In the genomic region with DNA sequence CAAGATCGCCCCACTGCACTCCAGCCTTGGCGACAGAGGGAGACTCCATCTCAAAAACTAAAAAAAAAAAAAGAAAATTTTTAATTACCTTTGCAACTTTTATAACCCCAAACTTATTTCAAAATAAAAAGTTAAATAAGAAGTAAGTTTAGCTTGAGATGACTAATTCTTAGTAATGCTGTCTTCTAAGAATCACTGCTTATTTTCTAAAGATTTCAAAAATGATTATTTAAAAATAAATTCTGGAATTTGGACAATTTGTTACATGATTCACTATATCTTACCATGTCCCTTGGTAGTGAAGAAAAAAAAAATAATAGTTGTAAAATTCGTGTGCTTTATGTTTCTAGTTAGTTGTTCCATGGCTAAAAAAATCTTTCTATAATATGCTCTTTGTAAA, we compare ENCODE assay signal across 25 cellular contexts.
"Had no signal": no experiment of that assay in that cellular context is flagged by ENCODE, and none has a peak within 500 bp of the region (broad histone marks: within the 10 kb centered on the region; RNA-seq: fewer than 3 reads in every experiment).

No MANE protein-coding gene starts in this region.

- DNase-seq: activated CD8-positive, alpha-beta memory T cell treated with anti-CD3 and anti-CD28 coated beads for 24 hours; activated CD8-positive, alpha-beta memory T cell treated with anti-CD3 and anti-CD28 coated beads, Interleukin-2, amount 50 U/mL, for 4 hours; activated naive CD4-positive, alpha-beta T cell; activated naive CD8-positive, alpha-beta T cell treated with anti-CD3 and anti-CD28 coated beads for 36 hours; activated T-cell treated with anti-CD3 and anti-CD28 coated beads, Interleukin-2, amount 50 U/mL, for 24 hours; amniotic stem cell; colonic mucosa; gastrocnemius medialis; hypothalamus; islet precursor cell; left colon; stimulated activated CD4-positive, alpha-beta T cell treated with anti-CD3 and anti-CD28 coated beads, Interleukin-15, amount 100 ng/mL, for 24 hours; stomach; T-helper 1 cell had no signal

- H3K4me2 ChIP-seq: smooth muscle cell had no signal

- H3K36me3 ChIP-seq: breast epithelium, colonic mucosa, gastrocnemius medialis, neutrophil, stomach, suprapubic skin, tibial nerve had no signal

- ATAC-seq: activated T-helper 17 cell treated with anti-CD3 and anti-CD28 coated beads, Interleukin-2, amount 50 U/mL, for 72 hours; gastrocnemius medialis; left colon; sciatic nerve; stimulated activated memory B cell treated with anti-CD40 and anti-IgM and Interleukin-4, amounts not matched to agents 10 μg/mL and 1 μg/mL and 100 μg/mL, for 72 hours; WTC11 had no signal

- H3K4me1 ChIP-seq: breast epithelium, colonic mucosa, gastrocnemius medialis, stomach, suprapubic skin, tibial nerve had no signal

- H3K9me3 ChIP-seq: breast epithelium, colonic mucosa, gastrocnemius medialis, neutrophil, stomach, suprapubic skin, tibial nerve had no signal

- H3K27me3 ChIP-seq: breast epithelium, colonic mucosa, gastrocnemius medialis, neutrophil, stomach, suprapubic skin, tibial nerve had no signal

- FAIRE-seq: urothelium cell line had no signal

- H3K27ac ChIP-seq: breast epithelium, colonic mucosa, epithelial cell of prostate, gastrocnemius medialis, neutrophil, stomach, suprapubic skin, tibial nerve had no signal

- H3K4me3 ChIP-seq: breast epithelium, colonic mucosa, gastrocnemius medialis, smooth muscle cell, stomach, suprapubic skin, tibial nerve had no signal
